In genomic region chr1:48870596-48870995, GRCh38 we compare ENCODE assay signal across 9 cellular contexts.
DNase-seq lines count a peak whose midpoint lies in the region; ATAC-seq and TF ChIP-seq lines count a peak whose summit lies in the region.
"Had no signal": no experiment of that assay in that cellular context is flagged by ENCODE, and none has a peak within 500 bp of the region (broad histone marks: within the 10 kb centered on the region; RNA-seq: fewer than 3 reads in every experiment).

No MANE protein-coding gene starts in this region.

- peak; percentile 64 for ATAC-seq in left lung
- ATAC-seq in sciatic nerve = no peak
- ATAC-seq in HG03196 (IDR thresholded peaks at IDR 0.05; ENCODE audit: unreplicated experiment) = no peak

- intact Hi-C loops in left lung (cut with DNase I) = no loop called here
- intact Hi-C loops in posterior cingulate gyrus (cut with DNase I) = no loop called here
- intact Hi-C loops in sciatic nerve (cut with DNase I) = no loop called here

- H3K4me3 ChIP-seq in HEK293 (ENCODE audit: low read depth, low read length) (no peak overlapping the region), left lung (no peak overlapping the region)
- H3K4me3 ChIP-seq: SK-N-MC had no signal

- POLR2A ChIA-PET in HEK293 (lab: Yijun Ruan, JAX) = no interaction called here

- CTCF ChIA-PET in HEK293 (lab: Yijun Ruan, JAX) = interaction anchor here (0.6 to 2.5 kb wide), 22 partner anchors 9 to 1185 kb away, joined by 3 to 18 read pairs (median 4); no protein-coding TSS in a partner anchor

- DNase-seq in RKO (ENCODE audit: low spot score) (peak; percentile 8), left lung (no peak), posterior cingulate gyrus (no peak), sciatic nerve (ENCODE audit: low spot score) (no peak)
- DNase-seq in activated CD8-positive, alpha-beta memory T cell treated with anti-CD3 and anti-CD28 coated beads for 24 hours = no peak

- H3K27ac ChIP-seq in HEK293 (ENCODE audit: extremely low read depth, low read depth, low read length) = no peak overlapping the region
- no peak overlapping the region for H3K27ac ChIP-seq in left lung
- H3K27ac ChIP-seq: SK-N-MC had no signal

- H3K27me3 ChIP-seq in left lung = no peaks in the 10 kb centered on the region

- no peaks in the 10 kb centered on the region for H3K4me1 ChIP-seq in HEK293 (ENCODE audit: control insufficient read depth, insufficient read depth, low read length)
- no peaks in the 10 kb centered on the region for H3K4me1 ChIP-seq in left lung

- peak; percentile 69 for TF ChIP-seq CTCF in GM12873 (IDR thresholded peaks at IDR 0.05; ENCODE audit: insufficient read depth, low read depth, low read length, missing control alignments)
- TF ChIP-seq CTCF in HEK293 (tag by site-specific recombination; IDR thresholded peaks at IDR 0.05) = peak; percentile 59; the same call in 1 of the 2 replicates
- TF ChIP-seq CTCF in left lung (IDR thresholded peaks at IDR 0.05) = peak; percentile 16 to 40

- H3K9me3 ChIP-seq in HEK293 (ENCODE audit: control insufficient read depth, insufficient read depth, low read depth, low read length) (no peaks in the 10 kb centered on the region), left lung (no peaks in the 10 kb centered on the region)

- H3K36me3 ChIP-seq in HEK293 (ENCODE audit: control insufficient read depth in 2 of 2, insufficient read depth in 1 of 2, low read length in 2 of 2) = no peaks in the 10 kb centered on the region
- H3K36me3 ChIP-seq in left lung = no peaks in the 10 kb centered on the region

TF ChIP-seq in HEK293, 187 proteins besides CTCF, POLR2A, EP300 and RAD21:
- no peak for TF ChIP-seq ZNF658 (tag by site-specific recombination; IDR thresholded peaks at IDR 0.05)
- no peak for TF ChIP-seq ZSCAN5A (tag by site-specific recombination; IDR thresholded peaks at IDR 0.05)
- TF ChIP-seq ZNF776 (tag by site-specific recombination; IDR thresholded peaks at IDR 0.05; ENCODE audit: borderline replicate concordance) = no peak
- TF ChIP-seq TCF7L2 (IDR thresholded peaks at IDR 0.05; ENCODE audit: borderline replicate concordance, low read depth, low read length) = peak; percentile 47; the same call in 1 of the 2 replicates
- peak; percentile 42; the same call in 1 of the 2 replicates for TF ChIP-seq ZNF654 (tag by site-specific recombination; IDR thresholded peaks at IDR 0.05; ENCODE audit: low read depth)
- TF ChIP-seq EGR2 (tag by site-specific recombination; IDR thresholded peaks at IDR 0.05; ENCODE audit: low read depth) = peak; percentile 80
- TF ChIP-seq ZFHX2 (tag by site-specific recombination; conservative IDR thresholded peaks at IDR 0.05) = peak; percentile 55
- no peak for TF ChIP-seq KLF17 (tag by site-specific recombination; IDR thresholded peaks at IDR 0.05)
